ENCODE assay signal across 6 cellular contexts in genomic region chr17:27671977-27672480, GRCh38. TPM values are rescaled to one million over a fixed set of nuclear protein-coding genes. Genes with fewer than 3 reads are reported as not detected.
DNase-seq lines count a peak whose midpoint lies in the region; ATAC-seq and TF ChIP-seq lines count a peak whose summit lies in the region.
"Not testable (repeated sequence)": the region's sequence is repeated elsewhere in the genome, so short reads cannot be mapped to it uniquely, and the experiment has no call there.
"Had no signal": no experiment of that assay in that cellular context is flagged by ENCODE, and none has a peak within 500 bp of the region (broad histone marks: within the 10 kb centered on the region; RNA-seq: fewer than 3 reads in every experiment).

No MANE protein-coding gene starts in this region.

- H3K9ac ChIP-seq in endodermal cell (ENCODE audit: extremely low read depth, low read length, poor library complexity, severe bottlenecking), result not testable (repeated sequence)

- not testable (repeated sequence) for H3K27ac Mint-ChIP-seq in activated naive CD8-positive, alpha-beta T cell treated with anti-CD3 and anti-CD28 coated beads, Interleukin-2, amount 10 ng/mL, durations not matched to agents 7 days and 5 days; endodermal cell

- ATAC-seq in activated naive CD8-positive, alpha-beta T cell treated with anti-CD3 and anti-CD28 coated beads, Interleukin-2, amount 10 ng/mL, durations not matched to agents 7 days and 5 days (ENCODE audit: low read depth); upper lobe of right lung: not testable (repeated sequence)

- H3K4me1 Mint-ChIP-seq in activated naive CD8-positive, alpha-beta T cell treated with anti-CD3 and anti-CD28 coated beads, Interleukin-2, amount 10 ng/mL, durations not matched to agents 7 days and 5 days; endodermal cell: not testable (repeated sequence)

- intact Hi-C loops in upper lobe of right lung (cut with DNase I), result loop anchor here (10.0 kb wide), 1 partner anchor 83 kb away; no protein-coding TSS in a partner anchor

- peak; percentile 14 for DNase-seq in activated naive CD8-positive, alpha-beta T cell treated with anti-CD3 and anti-CD28 coated beads, Interleukin-2, amount 10 ng/mL, durations not matched to agents 7 days and 5 days
- DNase-seq in endodermal cell (peak; percentile 32), islet precursor cell (peak; percentile 48), osteoblast (ENCODE audit: insufficient read length, low spot score, missing footprints) (peak; percentile 18), upper lobe of right lung (peak; percentile 34)

- not testable (repeated sequence) for H3K79me2 ChIP-seq in osteoblast (ENCODE audit: insufficient read depth, low read length)

- H3K36me3 Mint-ChIP-seq in activated naive CD8-positive, alpha-beta T cell treated with anti-CD3 and anti-CD28 coated beads, Interleukin-2, amount 10 ng/mL, durations not matched to agents 7 days and 5 days; endodermal cell (ENCODE audit: low read depth): not testable (repeated sequence)

- not testable (repeated sequence) for TF ChIP-seq CTCF in endodermal cell (conservative IDR thresholded peaks at IDR 0.05); osteoblast (IDR thresholded peaks at IDR 0.05; ENCODE audit: extremely low read depth, low read depth, low read length); upper lobe of right lung (IDR thresholded peaks at IDR 0.05)

- not testable (repeated sequence) for H3K27ac ChIP-seq in endodermal cell (ENCODE audit: low read depth, low read length); osteoblast (ENCODE audit: low read depth, low read length); upper lobe of right lung

- not testable (repeated sequence) for H3K4me2 ChIP-seq in osteoblast (ENCODE audit: insufficient read depth, low read length)

- not testable (repeated sequence) for H3K4me3 ChIP-seq in endodermal cell (ENCODE audit: low read length); osteoblast (ENCODE audit: insufficient read depth, low read length); upper lobe of right lung

- H3K36me3 ChIP-seq in endodermal cell (ENCODE audit: control insufficient read depth, insufficient read depth, low read length); osteoblast (ENCODE audit: insufficient read depth, low read length); upper lobe of right lung: not testable (repeated sequence)

- H3K27me3 ChIP-seq in endodermal cell (ENCODE audit: control insufficient read depth, insufficient read depth, low read length, poor library complexity, severe bottlenecking); osteoblast (ENCODE audit: insufficient read depth, low read length); upper lobe of right lung: not testable (repeated sequence)

- POLR2A ChIA-PET in activated naive CD8-positive, alpha-beta T cell treated with anti-CD3 and anti-CD28 coated beads, Interleukin-2, amount 10 ng/mL, durations not matched to agents 7 days and 5 days (lab: Charles Lee), result not testable (repeated sequence)

- WGBS in endodermal cell (ENCODE audit: insufficient coverage in 1 of 2, insufficient read length in 1 of 2), 2 experiments, result 83% methylated on average over 6 of the region's 6 CpGs; no CpG with 5 or more reads in 1 of the 2 experiments

- H3K4me1 ChIP-seq in endodermal cell (ENCODE audit: control insufficient read depth, insufficient read depth, low read length); osteoblast (ENCODE audit: insufficient read depth, low read length); upper lobe of right lung: not testable (repeated sequence)

- H3K4me3 Mint-ChIP-seq in activated naive CD8-positive, alpha-beta T cell treated with anti-CD3 and anti-CD28 coated beads, Interleukin-2, amount 10 ng/mL, durations not matched to agents 7 days and 5 days; endodermal cell: not testable (repeated sequence)

- not testable (repeated sequence) for H3K9me3 ChIP-seq in endodermal cell (ENCODE audit: control insufficient read depth, low read length); osteoblast (ENCODE audit: low read depth, low read length); upper lobe of right lung

- not testable (repeated sequence) for H3K9me3 Mint-ChIP-seq in activated naive CD8-positive, alpha-beta T cell treated with anti-CD3 and anti-CD28 coated beads, Interleukin-2, amount 10 ng/mL, durations not matched to agents 7 days and 5 days; endodermal cell

- H3K27me3 Mint-ChIP-seq in activated naive CD8-positive, alpha-beta T cell treated with anti-CD3 and anti-CD28 coated beads, Interleukin-2, amount 10 ng/mL, durations not matched to agents 7 days and 5 days; endodermal cell (ENCODE audit: insufficient read depth): not testable (repeated sequence)

- not testable (repeated sequence) for H2AFZ ChIP-seq in osteoblast (ENCODE audit: low read length)

- not testable (repeated sequence) for H4K20me1 ChIP-seq in osteoblast (ENCODE audit: insufficient read depth, low read length)

RNA-seq across cellular contexts. Expression of gene LGALS9, which starts 41.0 kb away (rescaled TPM):
- total RNA-seq in activated naive CD8-positive, alpha-beta T cell treated with anti-CD3 and anti-CD28 coated beads, Interleukin-2, amount 10 ng/mL, durations not matched to agents 7 days and 5 days, result 100 to 1,000 TPM; 159 to 175 TPM
- 1 to 10 TPM; 1.6 to 2.9 TPM for total RNA-seq in endodermal cell
- polyA plus RNA-seq in endodermal cell (2013, experiment 1 of 2), result 2.1 TPM
- 2.1 TPM for polyA plus RNA-seq in endodermal cell (2013, experiment 2 of 2)
- total RNA-seq in osteoblast, result 1.4 and 4.7 TPM in 2 replicates
- total RNA-seq in upper lobe of right lung, result 185 TPM
- total RNA-seq: G401 had no signal

Comparison
In these comparisons a context has a peak if more than half of its experiments do, and no peak if none do; other contexts are left out.
1. RNA of gene LGALS9, which starts 41.0 kb away (total RNA-seq): 185 TPM in upper lobe of right lung (single experiment) and 159 to 175 TPM in activated naive CD8-positive, alpha-beta T cell treated with anti-CD3 and anti-CD28 coated beads, Interleukin-2, amount 10 ng/mL, durations not matched to agents 7 days and 5 days; 1.6 to 2.9 TPM in endodermal cell and 1.4 to 4.7 TPM in osteoblast; every median in the first group is over 10 times any median in the second.
2. Peak in every context shown above with its lines, with median percentiles within 50 percentile points of each other: DNase-seq.